In genomic region chrX:14496674-14497073, GRCh38 we compare ENCODE assay signal across 10 cellular contexts. TPM values are rescaled to one million over a fixed set of nuclear protein-coding genes. Genes with fewer than 3 reads are reported as not detected.
DNase-seq lines count a peak whose midpoint lies in the region; ATAC-seq and TF ChIP-seq lines count a peak whose summit lies in the region.
"Had no signal": no experiment of that assay in that cellular context is flagged by ENCODE, and none has a peak within 500 bp of the region (broad histone marks: within the 10 kb centered on the region; RNA-seq: fewer than 3 reads in every experiment).

No MANE protein-coding gene starts in this region.

- H3K36me3 Mint-ChIP-seq in activated naive CD4-positive, alpha-beta T cell treated with anti-CD3 and anti-CD28 coated beads, Interleukin-2, amount 50 U/mL, for 72 hours: no peaks in the 10 kb centered on the region

- no peaks in the 10 kb centered on the region for H3K36me3 ChIP-seq in psoas muscle (ENCODE audit: insufficient read depth in 1 of 2, low read depth in 1 of 2)

- H3K27ac ChIP-seq in psoas muscle: no peak overlapping the region

- no peak for TF ChIP-seq CTCF in psoas muscle (IDR thresholded peaks at IDR 0.05)

- intact Hi-C loops in psoas muscle (cut with DNase I): no loop called here

- 23 to 41% (median 38%) methylated on average over 3 of the region's 3 CpGs for WGBS in psoas muscle, 3 donors

- peak overlapping the region; percentile 34 for H3K4me3 ChIP-seq in psoas muscle

- no peaks in the 10 kb centered on the region for H3K27me3 ChIP-seq in psoas muscle (ENCODE audit: insufficient read depth in 3 of 3, low read length in 2 of 3)

- no peak for DNase-seq in activated naive CD4-positive, alpha-beta T cell treated with anti-CD3 and anti-CD28 coated beads, Interleukin-2, amount 50 U/mL, for 72 hours (ENCODE audit: low spot score in 2 of 2)
- DNase-seq in psoas muscle (no peak), NCI-H1105 treated with DMSO at 0.1 percent for 48 hours (lab: John Stamatoyannopoulos, UW) (no peak), NCI-H345 (lab: John Stamatoyannopoulos, UW) (no peak), kidney glomerular epithelial cell (lab: John Stamatoyannopoulos, UW) (no peak)
- no peak for DNase-seq in stimulated activated naive CD4-positive, alpha-beta T cell treated with Interleukin-2 at 50 U/mL for 16 hours (lab: John Stamatoyannopoulos, UW)
- DNase-seq: cortex of kidney had no signal

- H3K4me1 ChIP-seq in psoas muscle: no peaks in the 10 kb centered on the region

- peaks cover 0 to 3% of the 10 kb centered on the region in 2 donors for H3K9me3 Mint-ChIP-seq in activated naive CD4-positive, alpha-beta T cell treated with anti-CD3 and anti-CD28 coated beads, Interleukin-2, amount 50 U/mL, for 72 hours

- ATAC-seq in GM18858 (IDR thresholded peaks at IDR 0.05; ENCODE audit: unreplicated experiment) (peak; percentile 30), HG02642 (IDR thresholded peaks at IDR 0.05; ENCODE audit: poor library complexity, unreplicated experiment) (peak; percentile 53), psoas muscle (no peak)
- no peak for ATAC-seq in activated naive CD4-positive, alpha-beta T cell treated with anti-CD3 and anti-CD28 coated beads, Interleukin-2, amount 50 U/mL, for 72 hours

- H3K9me3 ChIP-seq in psoas muscle: no peaks in the 10 kb centered on the region

- peak overlapping the region; percentile 6 to 86 for H3K27ac Mint-ChIP-seq in activated naive CD4-positive, alpha-beta T cell treated with anti-CD3 and anti-CD28 coated beads, Interleukin-2, amount 50 U/mL, for 72 hours

RNA-seq across cellular contexts. Expression of gene GLRA2, which starts 32.7 kb away (rescaled TPM):
- total RNA-seq in activated naive CD4-positive, alpha-beta T cell treated with anti-CD3 and anti-CD28 coated beads, Interleukin-2, amount 50 U/mL, for 72 hours: not detected
- not detected for total RNA-seq in psoas muscle
- polyA plus RNA-seq in psoas muscle: not detected
- total RNA-seq: pulmonary artery endothelial cell had no signal

Comparison
In these comparisons a context has a peak if more than half of its experiments do, and no peak if none do; other contexts are left out.
1. ATAC-seq: peak in GM18858 (single experiment) and HG02642 (single experiment); none in activated naive CD4-positive, alpha-beta T cell treated with anti-CD3 and anti-CD28 coated beads, Interleukin-2, amount 50 U/mL, for 72 hours (0 of 2) and psoas muscle (0 of 4).